Comparison of ENCODE assay signal across 8 cellular contexts in the genomic region with DNA sequence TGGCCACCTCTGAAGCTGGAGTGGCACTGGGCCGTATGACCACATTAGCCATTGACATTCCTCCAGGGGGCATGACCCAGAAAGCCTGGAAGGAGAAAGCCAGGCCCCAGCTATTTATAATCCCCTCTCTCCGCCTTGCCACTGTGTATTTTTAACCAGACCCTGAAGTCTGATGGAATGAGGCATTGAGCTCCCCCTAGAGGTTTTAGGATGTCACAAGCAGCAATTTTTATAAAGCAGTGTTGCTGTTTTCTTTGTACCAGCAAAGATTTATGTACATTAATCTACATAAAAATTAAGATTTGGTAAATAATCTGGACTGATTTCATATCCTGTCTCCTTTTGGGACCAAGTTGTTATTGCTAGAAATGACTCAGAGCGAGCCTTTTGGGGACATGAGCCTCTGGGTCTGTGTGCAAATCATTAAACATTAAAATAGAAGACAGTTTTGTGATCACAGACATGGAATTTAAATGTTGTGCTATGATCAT.
A peak's percentile ranks its signal among the peaks of the same experiment; 100 is the strongest.
DNase-seq lines count a peak whose midpoint lies in the region; ATAC-seq and TF ChIP-seq lines count a peak whose summit lies in the region.

No MANE protein-coding gene starts in this region.

- H4K5ac ChIP-seq in IMR-90 (ENCODE audit: low read depth, low read length): peak overlapping the region; percentile 74; the same call in 1 of the 2 replicates

- TF ChIP-seq RAD21 in IMR-90 (IDR thresholded peaks at IDR 0.05; ENCODE audit: low read length): peak; percentile 71

- H3K4me3 ChIP-seq in IMR-90 (ENCODE audit: insufficient read depth, low read depth, low read length) (no peak overlapping the region), upper lobe of left lung (no peak overlapping the region)

- H3K4me1 ChIP-seq in IMR-90 (ENCODE audit: control insufficient read depth, insufficient read depth, low read length) (peaks cover 34% of the 10 kb centered on the region), upper lobe of left lung (peaks cover 21 to 36% (median 31%) of the 10 kb centered on the region in 4 donors)

- peak overlapping the region; percentile 37 for H3K4me2 ChIP-seq in IMR-90 (ENCODE audit: low read depth, low read length)

- intact Hi-C loops in IMR-90 (cut with micrococcal nuclease): loop anchor here (1.0 to 5.0 kb wide), 5 partner anchors 78 to 282 kb away; no protein-coding TSS in a partner anchor

- TF ChIP-seq EP300 in upper lobe of left lung (IDR thresholded peaks at IDR 0.05): no peak

- TF ChIP-seq POLR2A in IMR-90 (IDR thresholded peaks at IDR 0.05; ENCODE audit: low read depth, low read length): no peak
- no peak for TF ChIP-seq POLR2A in upper lobe of left lung (IDR thresholded peaks at IDR 0.05)

- H3K9me3 ChIP-seq in IMR-90 (ENCODE audit: control insufficient read depth, insufficient read depth, low read length) (no peaks in the 10 kb centered on the region), upper lobe of left lung (no peaks in the 10 kb centered on the region)

- H3K9ac ChIP-seq in IMR-90 (ENCODE audit: low read depth, low read length): peak overlapping the region; percentile 59; the same call in 1 of the 2 replicates

- peak overlapping the region; percentile 11; the same call in 1 of the 2 replicates for H2AK5ac ChIP-seq in IMR-90 (ENCODE audit: low read depth, low read length)

- WGBS in IMR-90 (ENCODE audit: extremely low coverage in 2 of 2, insufficient read length in 1 of 2), 2 experiments: no CpG with 5 or more reads among the region's 3 CpGs
- 28 to 32% methylated on average over 3 of the region's 3 CpGs for WGBS in upper lobe of left lung, 2 donors

- peaks cover 55% of the 10 kb centered on the region; the same call in 1 of the 2 replicates for H4K20me1 ChIP-seq in IMR-90 (ENCODE audit: insufficient read depth, low read length)

- in situ Hi-C loops in IMR-90 (cut with MboI; ENCODE audit: low sequenced_read_pairs): no loop called here

- peaks cover 18% of the 10 kb centered on the region for H3K9me1 ChIP-seq in IMR-90 (ENCODE audit: insufficient read depth, low read length)

- peak overlapping the region; percentile 79; the same call in 1 of the 2 replicates for H3K18ac ChIP-seq in IMR-90 (ENCODE audit: low read depth, low read length)

- no TSS peak for BruUV-seq in IMR-90 (replicated peaks; lab: Mats Ljungman, UMichigan)

- peak overlapping the region; percentile 58; the same call in 1 of the 3 replicates for H2BK15ac ChIP-seq in IMR-90 (ENCODE audit: low read depth, low read length)

- dilution Hi-C loops in IMR-90 (cut with HindIII; ENCODE audit: low sequenced_read_pairs, unreplicated experiment): no loop called here

- peak overlapping the region; percentile 92; the same call in 1 of the 2 replicates for H3K23ac ChIP-seq in IMR-90 (ENCODE audit: low read depth, low read length)

- TF ChIP-seq CTCF in IMR-90 (conservative IDR thresholded peaks at IDR 0.05; ENCODE audit: low read depth, low read length): peak; percentile 76
- TF ChIP-seq CTCF in upper lobe of left lung (IDR thresholded peaks at IDR 0.05): peak; percentile 48 to 78 (median 60)

- H2AFZ ChIP-seq in IMR-90 (replicated peaks; ENCODE audit: low read length, poor library complexity): no peak overlapping the region

- H3K56ac ChIP-seq in IMR-90 (ENCODE audit: extremely low read depth, insufficient read depth, low read length): peak overlapping the region; percentile 93

- H3K27me3 ChIP-seq in IMR-90 (ENCODE audit: control insufficient read depth, insufficient read depth, low read length) (no peaks in the 10 kb centered on the region), upper lobe of left lung (no peaks in the 10 kb centered on the region)

- H3K27ac ChIP-seq in IMR-90 (ENCODE audit: insufficient read depth, low read length) (peak overlapping the region; percentile 89), upper lobe of left lung (peak overlapping the region in 2 of 4 donors; percentile 35 to 54)

- ATAC-seq in GM19395 (IDR thresholded peaks at IDR 0.05; ENCODE audit: unreplicated experiment): peak; percentile 77
- peak; percentile 52 for ATAC-seq in IMR-90 (ENCODE audit: low read depth)
- ATAC-seq in upper lobe of left lung (ENCODE audit: low FRiP score in 2 of 2): peak; percentile 79 to 86

- POLR2A ChIA-PET in IMR-90 (lab: Charles Lee; ENCODE audit: unreplicated experiment): no interaction called here

- H3K36me3 ChIP-seq in IMR-90 (ENCODE audit: control insufficient read depth, insufficient read depth, low read length): peaks cover 13% of the 10 kb centered on the region
- peaks cover 0 to 10% (median 0%) of the 10 kb centered on the region in 4 donors for H3K36me3 ChIP-seq in upper lobe of left lung

- H2BK20ac ChIP-seq in IMR-90 (ENCODE audit: low read depth, low read length): peak overlapping the region; percentile 91

- CTCF ChIA-PET in IMR-90 (lab: Yijun Ruan, JAX): interaction anchor here (0.6 to 1.6 kb wide), 9 partner anchors 54 to 293 kb away, joined by 3 to 4 read pairs (median 3); no protein-coding TSS in a partner anchor

- peak overlapping the region; percentile 65 to 92; a peak in 3 of 4 replicates for H4K8ac ChIP-seq in IMR-90 (ENCODE audit: low read depth in 2 of 2, low read length in 2 of 2)

- H3K79me1 ChIP-seq in IMR-90 (ENCODE audit: low read depth in 1 of 2, low read length in 2 of 2): peaks cover 0 to 39% of the 10 kb centered on the region in 2 experiments; a peak in 2 of 4 replicates

- peak overlapping the region; percentile 98 for H3K14ac ChIP-seq in IMR-90 (replicated peaks; ENCODE audit: low read depth, low read length)

- H2BK5ac ChIP-seq in IMR-90 (ENCODE audit: low read depth, low read length, poor library complexity, severe bottlenecking): peak overlapping the region; percentile 97

- peak; percentile 55 for DNase-seq in CD1c-positive myeloid dendritic cell (ENCODE audit: extremely low spot score)
- peak; percentile 64 for DNase-seq in IMR-90
- DNase-seq in NOMO-1 (lab: John Stamatoyannopoulos, UW; ENCODE audit: unreplicated experiment in 2 of 2): peak; percentile 58 to 83
- peak; percentile 93 for DNase-seq in cerebellar cortex (ENCODE audit: low spot score)
- DNase-seq in left kidney (ENCODE audit: low read depth, low spot score): peak; percentile 85
- DNase-seq in upper lobe of left lung: peak in 1 of 2 donors; percentile 48
- no peak for DNase-seq in activated CD8-positive, alpha-beta memory T cell treated with anti-CD3 and anti-CD28 coated beads, Interleukin-2, amount 50 U/mL, for 48 hours

- peak overlapping the region; percentile 96 for H2BK120ac ChIP-seq in IMR-90 (ENCODE audit: low read depth, low read length)

- peak overlapping the region; percentile 68 for H4K91ac ChIP-seq in IMR-90 (ENCODE audit: insufficient read depth, low read depth, low read length)

- peak overlapping the region; percentile 74 for H2AK9ac ChIP-seq in IMR-90 (replicated peaks; ENCODE audit: low read depth, low read length, poor library complexity)

- H3K4ac ChIP-seq in IMR-90 (ENCODE audit: low read depth, low read length): peak overlapping the region; percentile 97

TF ChIP-seq in IMR-90, 13 proteins besides CTCF, POLR2A, EP300 and RAD21:
- TF ChIP-seq, protein P1, sequence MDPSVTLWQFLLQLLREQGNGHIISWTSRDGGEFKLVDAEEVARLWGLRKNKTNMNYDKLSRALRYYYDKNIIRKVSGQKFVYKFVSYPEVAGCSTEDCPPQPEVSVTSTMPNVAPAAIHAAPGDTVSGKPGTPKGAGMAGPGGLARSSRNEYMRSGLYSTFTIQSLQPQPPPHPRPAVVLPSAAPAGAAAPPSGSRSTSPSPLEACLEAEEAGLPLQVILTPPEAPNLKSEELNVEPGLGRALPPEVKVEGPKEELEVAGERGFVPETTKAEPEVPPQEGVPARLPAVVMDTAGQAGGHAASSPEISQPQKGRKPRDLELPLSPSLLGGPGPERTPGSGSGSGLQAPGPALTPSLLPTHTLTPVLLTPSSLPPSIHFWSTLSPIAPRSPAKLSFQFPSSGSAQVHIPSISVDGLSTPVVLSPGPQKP (IDR thresholded peaks at IDR 0.05; ENCODE audit: borderline replicate concordance, low read depth, low read length): no peak
- TF ChIP-seq SMC3 (IDR thresholded peaks at IDR 0.05; ENCODE audit: low read depth, low read length): peak; percentile 56
